In the genomic region with DNA sequence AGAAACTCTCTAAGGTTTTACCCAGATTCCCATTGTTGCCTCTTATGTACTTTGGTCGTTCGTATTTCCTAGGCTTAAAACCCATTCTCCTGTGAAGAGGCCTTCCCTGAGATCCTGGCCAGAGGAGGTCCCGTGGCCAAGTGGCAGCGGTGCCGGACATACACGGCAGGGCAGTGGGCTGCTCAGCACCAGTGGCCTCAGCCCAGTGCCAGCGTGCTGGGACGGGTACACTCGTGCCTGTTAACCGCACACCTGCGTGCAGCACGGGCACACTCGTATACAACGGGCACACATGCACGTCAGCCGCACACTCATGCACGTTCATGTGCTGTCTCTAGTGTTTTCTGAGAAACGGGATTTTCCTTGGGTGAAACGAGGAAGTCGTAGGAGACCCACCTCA, we compare ENCODE assay signal across 23 cellular contexts.
"Had no signal": no experiment of that assay in that cellular context is flagged by ENCODE, and none has a peak within 500 bp of the region (broad histone marks: within the 10 kb centered on the region; RNA-seq: fewer than 3 reads in every experiment).

No MANE protein-coding gene starts in this region.

- H3K27ac Mint-ChIP-seq: activated naive CD8-positive, alpha-beta T cell; stimulated activated effector memory CD8-positive, alpha-beta T cell treated with anti-CD3 and anti-CD28 coated beads, Interleukin-12 subunit alpha, Interleukin-12 subunit beta, amount 100 ng/mL, for 72 hours; stimulated activated naive CD8-positive, alpha-beta T cell treated with anti-CD3 and anti-CD28 coated beads, Interleukin-15, Interleukin-2, amounts not matched to agents 100 ng/mL and 50 ng/mL, for 24 hours had no signal

- H3K9me3 ChIP-seq: body of pancreas, vagina had no signal

- FAIRE-seq: endothelial cell of umbilical vein, keratinocyte, small intestine, TTC549 had no signal

- H3K36me3 ChIP-seq: vagina had no signal

- H3K36me3 Mint-ChIP-seq: activated naive CD8-positive, alpha-beta T cell had no signal

- H3K4me3 Mint-ChIP-seq: activated naive CD8-positive, alpha-beta T cell; stimulated activated effector memory CD8-positive, alpha-beta T cell treated with anti-CD3 and anti-CD28 coated beads, Interleukin-12 subunit alpha, Interleukin-12 subunit beta, amount 100 ng/mL, for 72 hours; stimulated activated naive CD8-positive, alpha-beta T cell treated with anti-CD3 and anti-CD28 coated beads, Interleukin-15, Interleukin-2, amounts not matched to agents 100 ng/mL and 50 ng/mL, for 24 hours; type B pancreatic cell had no signal

- H3K4me3 ChIP-seq: body of pancreas, coronary artery, vagina had no signal

- DNase-seq: activated CD4-positive, alpha-beta T cell treated with anti-CD3 and anti-CD28 coated beads for 4 hours; activated CD4-positive, alpha-beta T cell treated with anti-CD3 and anti-CD28 coated beads, Interleukin-2, amount 50 U/mL, for 4 hours; activated CD8-positive, alpha-beta memory T cell treated with anti-CD3 and anti-CD28 coated beads for 24 hours; activated effector memory CD4-positive, alpha-beta T cell treated with Interleukin-2 at 50 U/mL for 16 hours; activated naive CD4-positive, alpha-beta T cell treated with Interleukin-2 at 50 U/mL for 16 hours; aorta; body of pancreas; hippocampal formation; left cardiac atrium; midbrain; naive thymus-derived CD4-positive, alpha-beta T cell; small intestine; stimulated activated CD4-positive, alpha-beta T cell treated with anti-CD3 and anti-CD28 coated beads, Interleukin-4, amount 100 ng/mL, for 24 hours had no signal

- H3K27me3 ChIP-seq: body of pancreas, vagina had no signal

- H3K9me3 Mint-ChIP-seq: naive thymus-derived CD4-positive, alpha-beta T cell; stimulated activated effector memory CD8-positive, alpha-beta T cell treated with anti-CD3 and anti-CD28 coated beads, Interleukin-12 subunit alpha, Interleukin-12 subunit beta, amount 100 ng/mL, for 72 hours; stimulated activated naive CD8-positive, alpha-beta T cell treated with anti-CD3 and anti-CD28 coated beads, Interleukin-15, Interleukin-2, amounts not matched to agents 100 ng/mL and 50 ng/mL, for 24 hours; type B pancreatic cell had no signal

- H3K27me3 Mint-ChIP-seq: activated naive CD8-positive, alpha-beta T cell; naive thymus-derived CD4-positive, alpha-beta T cell; stimulated activated naive CD8-positive, alpha-beta T cell treated with anti-CD3 and anti-CD28 coated beads, Interleukin-15, Interleukin-2, amounts not matched to agents 100 ng/mL and 50 ng/mL, for 24 hours; type B pancreatic cell had no signal

- H3K27ac ChIP-seq: body of pancreas, VCaP had no signal
